Comparison of ENCODE assay signal across 1 cellular context in the genomic region with DNA sequence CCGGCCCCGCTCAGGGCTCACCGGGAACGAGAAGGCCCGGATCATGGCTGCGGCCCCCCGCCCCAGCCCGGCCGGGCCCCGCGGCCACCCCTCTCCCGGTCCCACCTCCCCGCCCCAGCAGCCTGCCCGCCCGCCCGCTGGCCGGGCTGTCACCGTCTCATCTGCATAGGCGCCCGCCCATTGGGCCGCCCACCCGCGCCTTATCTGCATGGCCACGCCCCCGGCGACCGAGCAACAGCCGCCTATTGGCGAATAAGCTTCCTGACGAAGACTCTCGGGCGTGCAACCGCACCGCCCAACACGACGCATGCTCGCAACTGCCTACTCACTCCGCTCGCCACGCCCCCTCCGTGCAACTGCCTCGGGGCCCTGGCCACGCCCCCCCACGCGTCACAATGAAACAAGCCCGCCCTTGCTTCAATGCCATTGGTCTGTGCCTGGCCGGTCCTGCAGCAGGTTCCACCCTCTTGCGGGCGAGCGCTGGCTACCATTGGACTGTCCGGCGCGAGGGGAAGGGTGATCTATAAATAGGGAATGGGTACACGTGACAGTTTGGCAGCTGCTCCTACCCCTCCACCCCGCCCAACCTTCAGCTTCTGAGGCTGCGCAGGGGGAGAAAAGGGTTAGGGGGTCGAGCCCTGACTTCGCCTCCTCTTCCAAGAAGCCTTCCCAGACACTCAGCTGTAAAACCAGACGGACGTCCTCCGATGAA.
TF ChIP-seq lines count a peak whose summit lies in the region.

A gene with protein sequence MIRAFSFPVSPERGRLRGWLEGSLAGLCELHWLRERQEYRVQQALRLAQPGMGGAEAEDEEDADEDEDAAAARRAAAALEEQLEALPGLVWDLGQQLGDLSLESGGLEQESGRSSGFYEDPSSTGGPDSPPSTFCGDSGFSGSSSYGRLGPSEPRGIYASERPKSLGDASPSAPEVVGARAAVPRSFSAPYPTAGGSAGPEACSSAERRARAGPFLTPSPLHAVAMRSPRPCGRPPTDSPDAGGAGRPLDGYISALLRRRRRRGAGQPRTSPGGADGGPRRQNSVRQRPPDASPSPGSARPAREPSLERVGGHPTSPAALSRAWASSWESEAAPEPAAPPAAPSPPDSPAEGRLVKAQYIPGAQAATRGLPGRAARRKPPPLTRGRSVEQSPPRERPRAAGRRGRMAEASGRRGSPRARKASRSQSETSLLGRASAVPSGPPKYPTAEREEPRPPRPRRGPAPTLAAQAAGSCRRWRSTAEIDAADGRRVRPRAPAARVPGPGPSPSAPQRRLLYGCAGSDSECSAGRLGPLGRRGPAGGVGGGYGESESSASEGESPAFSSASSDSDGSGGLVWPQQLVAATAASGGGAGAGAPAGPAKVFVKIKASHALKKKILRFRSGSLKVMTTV (minus strand): TSS at position 163 of the 712 bp plus-strand sequence. CDS start 118 bp downstream, at position 45.

TF ChIP-seq in GM12878, 131 proteins besides CTCF, POLR2A, EP300 and RAD21 (continued from another document):
- TF ChIP-seq, protein P1, sequence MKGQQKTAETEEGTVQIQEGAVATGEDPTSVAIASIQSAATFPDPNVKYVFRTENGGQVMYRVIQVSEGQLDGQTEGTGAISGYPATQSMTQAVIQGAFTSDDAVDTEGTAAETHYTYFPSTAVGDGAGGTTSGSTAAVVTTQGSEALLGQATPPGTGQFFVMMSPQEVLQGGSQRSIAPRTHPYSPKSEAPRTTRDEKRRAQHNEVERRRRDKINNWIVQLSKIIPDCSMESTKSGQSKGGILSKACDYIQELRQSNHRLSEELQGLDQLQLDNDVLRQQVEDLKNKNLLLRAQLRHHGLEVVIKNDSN (IDR thresholded peaks at IDR 0.05; ENCODE audit: borderline replicate concordance, extremely low read length, insufficient read depth, low read depth, low read length) = peak; percentile 70
- TF ChIP-seq, protein P2, sequence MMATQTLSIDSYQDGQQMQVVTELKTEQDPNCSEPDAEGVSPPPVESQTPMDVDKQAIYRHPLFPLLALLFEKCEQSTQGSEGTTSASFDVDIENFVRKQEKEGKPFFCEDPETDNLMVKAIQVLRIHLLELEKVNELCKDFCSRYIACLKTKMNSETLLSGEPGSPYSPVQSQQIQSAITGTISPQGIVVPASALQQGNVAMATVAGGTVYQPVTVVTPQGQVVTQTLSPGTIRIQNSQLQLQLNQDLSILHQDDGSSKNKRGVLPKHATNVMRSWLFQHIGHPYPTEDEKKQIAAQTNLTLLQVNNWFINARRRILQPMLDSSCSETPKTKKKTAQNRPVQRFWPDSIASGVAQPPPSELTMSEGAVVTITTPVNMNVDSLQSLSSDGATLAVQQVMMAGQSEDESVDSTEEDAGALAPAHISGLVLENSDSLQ (IDR thresholded peaks at IDR 0.05) = peak; percentile 85
- TF ChIP-seq SIN3A (IDR thresholded peaks at IDR 0.05; ENCODE audit: low read depth, low read length) = no peak; the same call in 1 of the 2 replicates
- TF ChIP-seq CHD2 (IDR thresholded peaks at IDR 0.05; ENCODE audit: borderline replicate concordance, low read depth, low read length) = peak; percentile 76; the same call in 1 of the 2 replicates
- TF ChIP-seq RAD51 (IDR thresholded peaks at IDR 0.05) = peak; percentile 93
- no peak for TF ChIP-seq SREBF1 (IDR thresholded peaks at IDR 0.05; ENCODE audit: low read length)
- no peak for TF ChIP-seq NFYA (IDR thresholded peaks at IDR 0.05; ENCODE audit: borderline replicate concordance, low read depth, low read length)
- no peak for TF ChIP-seq CHD1 (IDR thresholded peaks at IDR 0.05; ENCODE audit: low read depth, low read length)
- TF ChIP-seq, protein P3, sequence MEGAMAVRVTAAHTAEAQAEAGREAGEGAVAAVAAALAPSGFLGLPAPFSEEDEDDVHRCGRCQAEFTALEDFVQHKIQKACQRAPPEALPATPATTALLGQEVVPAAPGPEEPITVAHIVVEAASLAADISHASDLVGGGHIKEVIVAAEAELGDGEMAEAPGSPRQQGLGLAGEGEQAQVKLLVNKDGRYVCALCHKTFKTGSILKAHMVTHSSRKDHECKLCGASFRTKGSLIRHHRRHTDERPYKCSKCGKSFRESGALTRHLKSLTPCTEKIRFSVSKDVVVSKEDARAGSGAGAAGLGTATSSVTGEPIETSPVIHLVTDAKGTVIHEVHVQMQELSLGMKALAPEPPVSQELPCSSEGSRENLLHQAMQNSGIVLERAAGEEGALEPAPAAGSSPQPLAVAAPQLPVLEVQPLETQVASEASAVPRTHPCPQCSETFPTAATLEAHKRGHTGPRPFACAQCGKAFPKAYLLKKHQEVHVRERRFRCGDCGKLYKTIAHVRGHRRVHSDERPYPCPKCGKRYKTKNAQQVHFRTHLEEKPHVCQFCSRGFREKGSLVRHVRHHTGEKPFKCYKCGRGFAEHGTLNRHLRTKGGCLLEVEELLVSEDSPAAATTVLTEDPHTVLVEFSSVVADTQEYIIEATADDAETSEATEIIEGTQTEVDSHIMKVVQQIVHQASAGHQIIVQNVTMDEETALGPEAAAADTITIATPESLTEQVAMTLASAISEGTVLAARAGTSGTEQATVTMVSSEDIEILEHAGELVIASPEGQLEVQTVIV (IDR thresholded peaks at IDR 0.05; ENCODE audit: borderline replicate concordance, partially characterized antibody) = no peak
- no peak for TF ChIP-seq KAT2A (conservative IDR thresholded peaks at IDR 0.05; ENCODE audit: control insufficient read depth, low read depth, low read length)
- TF ChIP-seq, protein P4, sequence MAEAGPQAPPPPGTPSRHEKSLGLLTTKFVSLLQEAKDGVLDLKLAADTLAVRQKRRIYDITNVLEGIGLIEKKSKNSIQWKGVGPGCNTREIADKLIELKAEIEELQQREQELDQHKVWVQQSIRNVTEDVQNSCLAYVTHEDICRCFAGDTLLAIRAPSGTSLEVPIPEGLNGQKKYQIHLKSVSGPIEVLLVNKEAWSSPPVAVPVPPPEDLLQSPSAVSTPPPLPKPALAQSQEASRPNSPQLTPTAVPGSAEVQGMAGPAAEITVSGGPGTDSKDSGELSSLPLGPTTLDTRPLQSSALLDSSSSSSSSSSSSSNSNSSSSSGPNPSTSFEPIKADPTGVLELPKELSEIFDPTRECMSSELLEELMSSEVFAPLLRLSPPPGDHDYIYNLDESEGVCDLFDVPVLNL (IDR thresholded peaks at IDR 0.05; ENCODE audit: low read depth, low read length) = no peak
- TF ChIP-seq ZNF274 (IDR thresholded peaks at IDR 0.05; ENCODE audit: insufficient read depth, insufficient read length) = no peak
- no peak for TF ChIP-seq BMI1 (IDR thresholded peaks at IDR 0.05; ENCODE audit: borderline replicate concordance)
- no peak for TF ChIP-seq MYB (IDR thresholded peaks at IDR 0.05; ENCODE audit: borderline replicate concordance, low read depth, low read length)
- TF ChIP-seq JUND (IDR thresholded peaks at IDR 0.05; ENCODE audit: low read depth, low read length) = 0 out of 2 replicates have a peak, but pooled peaks have one; percentile 22
- TF ChIP-seq MTA3 (IDR thresholded peaks at IDR 0.05; ENCODE audit: borderline replicate concordance, low read length) = no peak
- 0 out of 2 replicates have a peak, but pooled peaks have one; percentile 8 for TF ChIP-seq SREBF2 (IDR thresholded peaks at IDR 0.05; ENCODE audit: low read length)
- TF ChIP-seq, protein P5, sequence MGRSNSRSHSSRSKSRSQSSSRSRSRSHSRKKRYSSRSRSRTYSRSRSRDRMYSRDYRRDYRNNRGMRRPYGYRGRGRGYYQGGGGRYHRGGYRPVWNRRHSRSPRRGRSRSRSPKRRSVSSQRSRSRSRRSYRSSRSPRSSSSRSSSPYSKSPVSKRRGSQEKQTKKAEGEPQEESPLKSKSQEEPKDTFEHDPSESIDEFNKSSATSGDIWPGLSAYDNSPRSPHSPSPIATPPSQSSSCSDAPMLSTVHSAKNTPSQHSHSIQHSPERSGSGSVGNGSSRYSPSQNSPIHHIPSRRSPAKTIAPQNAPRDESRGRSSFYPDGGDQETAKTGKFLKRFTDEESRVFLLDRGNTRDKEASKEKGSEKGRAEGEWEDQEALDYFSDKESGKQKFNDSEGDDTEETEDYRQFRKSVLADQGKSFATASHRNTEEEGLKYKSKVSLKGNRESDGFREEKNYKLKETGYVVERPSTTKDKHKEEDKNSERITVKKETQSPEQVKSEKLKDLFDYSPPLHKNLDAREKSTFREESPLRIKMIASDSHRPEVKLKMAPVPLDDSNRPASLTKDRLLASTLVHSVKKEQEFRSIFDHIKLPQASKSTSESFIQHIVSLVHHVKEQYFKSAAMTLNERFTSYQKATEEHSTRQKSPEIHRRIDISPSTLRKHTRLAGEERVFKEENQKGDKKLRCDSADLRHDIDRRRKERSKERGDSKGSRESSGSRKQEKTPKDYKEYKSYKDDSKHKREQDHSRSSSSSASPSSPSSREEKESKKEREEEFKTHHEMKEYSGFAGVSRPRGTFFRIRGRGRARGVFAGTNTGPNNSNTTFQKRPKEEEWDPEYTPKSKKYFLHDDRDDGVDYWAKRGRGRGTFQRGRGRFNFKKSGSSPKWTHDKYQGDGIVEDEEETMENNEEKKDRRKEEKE (IDR thresholded peaks at IDR 0.05) = no peak
- TF ChIP-seq, protein P6, sequence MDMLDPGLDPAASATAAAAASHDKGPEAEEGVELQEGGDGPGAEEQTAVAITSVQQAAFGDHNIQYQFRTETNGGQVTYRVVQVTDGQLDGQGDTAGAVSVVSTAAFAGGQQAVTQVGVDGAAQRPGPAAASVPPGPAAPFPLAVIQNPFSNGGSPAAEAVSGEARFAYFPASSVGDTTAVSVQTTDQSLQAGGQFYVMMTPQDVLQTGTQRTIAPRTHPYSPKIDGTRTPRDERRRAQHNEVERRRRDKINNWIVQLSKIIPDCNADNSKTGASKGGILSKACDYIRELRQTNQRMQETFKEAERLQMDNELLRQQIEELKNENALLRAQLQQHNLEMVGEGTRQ (IDR thresholded peaks at IDR 0.05; ENCODE audit: borderline replicate concordance, low read depth, low read length) = peak; percentile 63
- TF ChIP-seq GATAD2B (conservative IDR thresholded peaks at IDR 0.05; ENCODE audit: low read depth) = no peak
- TF ChIP-seq ZNF24 (IDR thresholded peaks at IDR 0.05) = no peak
- TF ChIP-seq, protein P7, sequence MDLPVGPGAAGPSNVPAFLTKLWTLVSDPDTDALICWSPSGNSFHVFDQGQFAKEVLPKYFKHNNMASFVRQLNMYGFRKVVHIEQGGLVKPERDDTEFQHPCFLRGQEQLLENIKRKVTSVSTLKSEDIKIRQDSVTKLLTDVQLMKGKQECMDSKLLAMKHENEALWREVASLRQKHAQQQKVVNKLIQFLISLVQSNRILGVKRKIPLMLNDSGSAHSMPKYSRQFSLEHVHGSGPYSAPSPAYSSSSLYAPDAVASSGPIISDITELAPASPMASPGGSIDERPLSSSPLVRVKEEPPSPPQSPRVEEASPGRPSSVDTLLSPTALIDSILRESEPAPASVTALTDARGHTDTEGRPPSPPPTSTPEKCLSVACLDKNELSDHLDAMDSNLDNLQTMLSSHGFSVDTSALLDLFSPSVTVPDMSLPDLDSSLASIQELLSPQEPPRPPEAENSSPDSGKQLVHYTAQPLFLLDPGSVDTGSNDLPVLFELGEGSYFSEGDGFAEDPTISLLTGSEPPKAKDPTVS (IDR thresholded peaks at IDR 0.05; ENCODE audit: low read depth, low read length) = no peak
- TF ChIP-seq, protein P8, sequence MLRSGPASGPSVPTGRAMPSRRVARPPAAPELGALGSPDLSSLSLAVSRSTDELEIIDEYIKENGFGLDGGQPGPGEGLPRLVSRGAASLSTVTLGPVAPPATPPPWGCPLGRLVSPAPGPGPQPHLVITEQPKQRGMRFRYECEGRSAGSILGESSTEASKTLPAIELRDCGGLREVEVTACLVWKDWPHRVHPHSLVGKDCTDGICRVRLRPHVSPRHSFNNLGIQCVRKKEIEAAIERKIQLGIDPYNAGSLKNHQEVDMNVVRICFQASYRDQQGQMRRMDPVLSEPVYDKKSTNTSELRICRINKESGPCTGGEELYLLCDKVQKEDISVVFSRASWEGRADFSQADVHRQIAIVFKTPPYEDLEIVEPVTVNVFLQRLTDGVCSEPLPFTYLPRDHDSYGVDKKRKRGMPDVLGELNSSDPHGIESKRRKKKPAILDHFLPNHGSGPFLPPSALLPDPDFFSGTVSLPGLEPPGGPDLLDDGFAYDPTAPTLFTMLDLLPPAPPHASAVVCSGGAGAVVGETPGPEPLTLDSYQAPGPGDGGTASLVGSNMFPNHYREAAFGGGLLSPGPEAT (IDR thresholded peaks at IDR 0.05; ENCODE audit: low read depth) = no peak
- TF ChIP-seq JUNB (IDR thresholded peaks at IDR 0.05) = no peak
- no peak; the same call in 1 of the 2 replicates for TF ChIP-seq YY1 (IDR thresholded peaks at IDR 0.05; ENCODE audit: low read depth, low read length)
- TF ChIP-seq MXI1 (IDR thresholded peaks at IDR 0.05; ENCODE audit: low read depth, low read length) = 0 out of 2 replicates have a peak, but pooled peaks have one; percentile 33
- no peak for TF ChIP-seq HCFC1 (IDR thresholded peaks at IDR 0.05; ENCODE audit: low read length)
- TF ChIP-seq, protein P9, sequence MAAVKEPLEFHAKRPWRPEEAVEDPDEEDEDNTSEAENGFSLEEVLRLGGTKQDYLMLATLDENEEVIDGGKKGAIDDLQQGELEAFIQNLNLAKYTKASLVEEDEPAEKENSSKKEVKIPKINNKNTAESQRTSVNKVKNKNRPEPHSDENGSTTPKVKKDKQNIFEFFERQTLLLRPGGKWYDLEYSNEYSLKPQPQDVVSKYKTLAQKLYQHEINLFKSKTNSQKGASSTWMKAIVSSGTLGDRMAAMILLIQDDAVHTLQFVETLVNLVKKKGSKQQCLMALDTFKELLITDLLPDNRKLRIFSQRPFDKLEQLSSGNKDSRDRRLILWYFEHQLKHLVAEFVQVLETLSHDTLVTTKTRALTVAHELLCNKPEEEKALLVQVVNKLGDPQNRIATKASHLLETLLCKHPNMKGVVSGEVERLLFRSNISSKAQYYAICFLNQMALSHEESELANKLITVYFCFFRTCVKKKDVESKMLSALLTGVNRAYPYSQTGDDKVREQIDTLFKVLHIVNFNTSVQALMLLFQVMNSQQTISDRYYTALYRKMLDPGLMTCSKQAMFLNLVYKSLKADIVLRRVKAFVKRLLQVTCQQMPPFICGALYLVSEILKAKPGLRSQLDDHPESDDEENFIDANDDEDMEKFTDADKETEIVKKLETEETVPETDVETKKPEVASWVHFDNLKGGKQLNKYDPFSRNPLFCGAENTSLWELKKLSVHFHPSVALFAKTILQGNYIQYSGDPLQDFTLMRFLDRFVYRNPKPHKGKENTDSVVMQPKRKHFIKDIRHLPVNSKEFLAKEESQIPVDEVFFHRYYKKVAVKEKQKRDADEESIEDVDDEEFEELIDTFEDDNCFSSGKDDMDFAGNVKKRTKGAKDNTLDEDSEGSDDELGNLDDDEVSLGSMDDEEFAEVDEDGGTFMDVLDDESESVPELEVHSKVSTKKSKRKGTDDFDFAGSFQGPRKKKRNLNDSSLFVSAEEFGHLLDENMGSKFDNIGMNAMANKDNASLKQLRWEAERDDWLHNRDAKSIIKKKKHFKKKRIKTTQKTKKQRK (IDR thresholded peaks at IDR 0.05; ENCODE audit: low read depth, low read length) = no peak
- TF ChIP-seq, protein P10, sequence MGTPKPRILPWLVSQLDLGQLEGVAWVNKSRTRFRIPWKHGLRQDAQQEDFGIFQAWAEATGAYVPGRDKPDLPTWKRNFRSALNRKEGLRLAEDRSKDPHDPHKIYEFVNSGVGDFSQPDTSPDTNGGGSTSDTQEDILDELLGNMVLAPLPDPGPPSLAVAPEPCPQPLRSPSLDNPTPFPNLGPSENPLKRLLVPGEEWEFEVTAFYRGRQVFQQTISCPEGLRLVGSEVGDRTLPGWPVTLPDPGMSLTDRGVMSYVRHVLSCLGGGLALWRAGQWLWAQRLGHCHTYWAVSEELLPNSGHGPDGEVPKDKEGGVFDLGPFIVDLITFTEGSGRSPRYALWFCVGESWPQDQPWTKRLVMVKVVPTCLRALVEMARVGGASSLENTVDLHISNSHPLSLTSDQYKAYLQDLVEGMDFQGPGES (IDR thresholded peaks at IDR 0.05) = peak; percentile 68
